ENCODE assay signal across 1 cellular context in the genomic region with DNA sequence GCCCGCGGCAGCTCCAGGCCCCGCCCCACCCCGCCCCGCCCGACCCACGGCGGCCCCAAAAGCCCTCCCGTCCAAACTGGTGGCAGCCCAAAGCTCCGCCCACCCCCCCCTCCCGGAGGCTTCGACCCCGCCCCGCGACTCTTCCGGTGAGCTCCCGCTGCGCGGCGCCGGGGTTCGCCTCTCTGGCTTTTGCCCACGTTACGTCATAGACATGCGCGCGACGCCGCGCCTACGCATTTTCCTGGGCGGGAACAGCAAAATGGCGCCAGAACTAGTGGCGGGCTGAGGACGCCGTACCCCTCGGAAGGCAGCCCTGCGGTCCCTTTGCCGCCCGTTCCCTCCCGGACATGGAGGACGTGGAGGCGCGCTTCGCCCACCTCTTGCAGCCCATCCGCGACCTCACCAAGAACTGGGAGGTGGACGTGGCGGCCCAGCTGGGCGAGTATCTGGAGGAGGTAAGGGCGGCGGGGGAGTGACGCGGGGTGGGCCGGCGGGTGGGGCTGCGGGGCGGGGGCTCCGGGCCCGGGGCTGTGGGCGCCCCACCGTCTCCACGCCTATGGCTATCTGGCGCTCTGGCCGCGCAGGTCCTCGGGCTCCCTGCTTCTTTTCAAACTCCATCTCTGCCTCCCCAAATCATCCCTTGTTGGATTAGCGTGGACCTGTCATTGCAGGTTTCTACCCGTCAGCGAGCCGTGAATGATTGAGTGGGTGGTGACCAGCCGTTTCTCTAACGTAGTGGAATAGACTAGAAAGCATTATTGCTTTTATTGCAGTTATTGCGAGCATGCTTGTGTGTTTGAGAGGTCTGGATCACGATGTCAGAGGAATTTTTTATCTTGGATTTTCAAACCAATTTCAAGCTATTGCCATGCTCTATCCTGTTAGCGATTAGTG.
TF ChIP-seq lines count a peak whose summit lies in the region.

Gene NCAPH2 (plus strand): TSS at position 234 of the 894 bp plus-strand sequence. CDS start 114 bp downstream, at position 348.

TF ChIP-seq in GM12878, 131 proteins besides CTCF, POLR2A, EP300 and RAD21 (continued from another document and continues in another):
- no peak for TF ChIP-seq ZBTB4 (CRISPR knock-in tag; IDR thresholded peaks at IDR 0.05)
- TF ChIP-seq ZNF592 (IDR thresholded peaks at IDR 0.05), result no peak
- peak; percentile 96 for TF ChIP-seq NKRF (conservative IDR thresholded peaks at IDR 0.05)
- TF ChIP-seq, protein P1, sequence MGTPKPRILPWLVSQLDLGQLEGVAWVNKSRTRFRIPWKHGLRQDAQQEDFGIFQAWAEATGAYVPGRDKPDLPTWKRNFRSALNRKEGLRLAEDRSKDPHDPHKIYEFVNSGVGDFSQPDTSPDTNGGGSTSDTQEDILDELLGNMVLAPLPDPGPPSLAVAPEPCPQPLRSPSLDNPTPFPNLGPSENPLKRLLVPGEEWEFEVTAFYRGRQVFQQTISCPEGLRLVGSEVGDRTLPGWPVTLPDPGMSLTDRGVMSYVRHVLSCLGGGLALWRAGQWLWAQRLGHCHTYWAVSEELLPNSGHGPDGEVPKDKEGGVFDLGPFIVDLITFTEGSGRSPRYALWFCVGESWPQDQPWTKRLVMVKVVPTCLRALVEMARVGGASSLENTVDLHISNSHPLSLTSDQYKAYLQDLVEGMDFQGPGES (IDR thresholded peaks at IDR 0.05), result no peak
- TF ChIP-seq RB1 (IDR thresholded peaks at IDR 0.05; ENCODE audit: borderline replicate concordance), result peak; percentile 100
- TF ChIP-seq CREB1 (IDR thresholded peaks at IDR 0.05; ENCODE audit: low read depth), result peak; percentile 100
- no peak for TF ChIP-seq RAD51 (IDR thresholded peaks at IDR 0.05)
- no peak for TF ChIP-seq BCLAF1 (IDR thresholded peaks at IDR 0.05)
- TF ChIP-seq POLR2AphosphoS5 (IDR thresholded peaks at IDR 0.05; ENCODE audit: low read length), result peak; percentile 74
- TF ChIP-seq POLR2AphosphoS2 (IDR thresholded peaks at IDR 0.05; ENCODE audit: low read depth, low read length), result peak; percentile 79; the same call in 1 of the 2 replicates
- peak; percentile 47; the same call in 1 of the 2 replicates for TF ChIP-seq BCL11A (IDR thresholded peaks at IDR 0.05; ENCODE audit: low read depth, low read length)
- peak in 1 of 2 experiments; percentile 85; a peak in 2 of 4 replicates for TF ChIP-seq SRF (IDR thresholded peaks at IDR 0.05; ENCODE audit: low read depth in 2 of 2, low read length in 2 of 2)
- TF ChIP-seq CEBPZ (IDR thresholded peaks at IDR 0.05; ENCODE audit: low read depth, low read length), result no peak
- no peak for TF ChIP-seq FOS (IDR thresholded peaks at IDR 0.05; ENCODE audit: borderline replicate concordance, extremely low read depth, insufficient read length)
- TF ChIP-seq ZBTB33 (IDR thresholded peaks at IDR 0.05), result no peak
- no peak for TF ChIP-seq SUZ12 (IDR thresholded peaks at IDR 0.05; ENCODE audit: unreplicated experiment)
- peak; percentile 81; the same call in 1 of the 2 replicates for TF ChIP-seq GABPA (IDR thresholded peaks at IDR 0.05; ENCODE audit: low read depth)
- peak; percentile 74 for TF ChIP-seq CBFB (IDR thresholded peaks at IDR 0.05; ENCODE audit: low read depth)
- TF ChIP-seq HDGF (IDR thresholded peaks at IDR 0.05), result 0 out of 2 replicates have a peak, but pooled peaks have one; percentile 28
- peak; percentile 40; the same call in 1 of the 2 replicates for TF ChIP-seq TBL1XR1 (IDR thresholded peaks at IDR 0.05; ENCODE audit: low read depth, low read length)
- peak; percentile 69; the same call in 1 of the 2 replicates for TF ChIP-seq LARP7 (IDR thresholded peaks at IDR 0.05)
- TF ChIP-seq RFX5 (IDR thresholded peaks at IDR 0.05; ENCODE audit: low read depth, low read length), result 0 out of 2 replicates have a peak, but pooled peaks have one; percentile 38
- TF ChIP-seq MXI1 (IDR thresholded peaks at IDR 0.05; ENCODE audit: low read depth, low read length), result peak; percentile 51
- TF ChIP-seq NR2F1 (conservative IDR thresholded peaks at IDR 0.05), result no peak
- TF ChIP-seq MYB (IDR thresholded peaks at IDR 0.05; ENCODE audit: borderline replicate concordance, low read depth, low read length), result no peak
- TF ChIP-seq SMAD5 (IDR thresholded peaks at IDR 0.05; ENCODE audit: low read depth), result peak; percentile 37; the same call in 1 of the 2 replicates
- no peak for TF ChIP-seq CEBPB (IDR thresholded peaks at IDR 0.05; ENCODE audit: borderline replicate concordance in 1 of 2, low read depth in 2 of 2, low read length in 2 of 2)
- peak; percentile 95 for TF ChIP-seq ATF7 (IDR thresholded peaks at IDR 0.05; ENCODE audit: low read depth)
- peak; percentile 79 for TF ChIP-seq BACH1 (IDR thresholded peaks at IDR 0.05; ENCODE audit: borderline replicate concordance)
- peak; percentile 25 to 30; a peak in 1 of 4 replicates for TF ChIP-seq BHLHE40 (IDR thresholded peaks at IDR 0.05; ENCODE audit: borderline replicate concordance in 1 of 2, low read depth in 2 of 2, low read length in 1 of 2)
- TF ChIP-seq IKZF2 (IDR thresholded peaks at IDR 0.05), result 0 out of 4 replicates have a peak, but pooled peaks of 1 of the 2 experiments have one; percentile 24
- peak; percentile 84; the same call in 1 of the 2 replicates for TF ChIP-seq HDAC2 (IDR thresholded peaks at IDR 0.05)
- TF ChIP-seq MEF2A (IDR thresholded peaks at IDR 0.05; ENCODE audit: insufficient read depth, low read depth, low read length), result 0 out of 2 replicates have a peak, but pooled peaks have one; percentile 17
- TF ChIP-seq SIX5 (IDR thresholded peaks at IDR 0.05; ENCODE audit: low read depth, low read length, severe bottlenecking), result peak; percentile 29
